ENCODE assay signal across 14 cellular contexts in the genomic region with DNA sequence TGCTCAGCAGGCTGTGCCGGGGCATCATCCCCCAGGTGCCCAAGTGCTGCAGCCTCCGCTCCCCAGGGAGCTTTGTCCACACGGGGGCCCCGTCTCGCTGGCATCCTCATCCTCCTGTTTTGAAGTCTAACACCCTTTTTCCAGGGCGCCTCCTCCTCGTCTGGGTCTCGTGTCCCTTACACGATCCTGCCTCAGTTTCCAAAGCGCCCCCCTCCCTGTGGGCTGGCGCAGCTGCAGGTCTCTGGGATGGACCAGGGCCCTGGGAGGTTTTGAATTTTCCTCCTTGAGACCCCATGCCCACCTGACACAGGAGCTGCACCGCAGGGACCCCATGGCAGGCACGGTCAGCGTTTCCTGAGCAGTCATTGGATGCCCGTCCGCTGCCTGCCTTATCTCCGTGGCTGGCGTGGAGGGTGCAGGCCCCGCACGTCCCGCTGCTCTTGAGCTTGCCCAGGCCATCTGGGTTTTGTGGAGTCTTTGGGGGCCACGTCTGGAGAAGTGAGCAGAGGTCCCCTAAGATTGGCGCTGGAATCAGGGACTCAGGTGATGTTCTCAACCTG.
"Had no signal": no experiment of that assay in that cellular context is flagged by ENCODE, and none has a peak within 500 bp of the region (broad histone marks: within the 10 kb centered on the region; RNA-seq: fewer than 3 reads in every experiment).

No MANE protein-coding gene starts in this region.

- H3K36me3 Mint-ChIP-seq: natural killer cell treated with Interleukin-12 subunit alpha and Interleukin-12 subunit beta and Interleukin-15 and Interleukin-18, amount 100 ng/mL, for 72 hours had no signal

- H3K4me1 Mint-ChIP-seq: mesothelial cell of epicardium had no signal

- H3K27me3 Mint-ChIP-seq: activated CD4-positive, alpha-beta T cell treated with anti-CD3 and anti-CD28 coated beads, Interleukin-2, amount 10 ng/mL, durations not matched to agents 7 days and 5 days; activated naive CD8-positive, alpha-beta T cell; natural killer cell treated with Interleukin-12 subunit alpha and Interleukin-12 subunit beta and Interleukin-15 and Interleukin-18, amount 100 ng/mL, for 72 hours had no signal

- H3K9me3 Mint-ChIP-seq: activated CD4-positive, alpha-beta T cell treated with anti-CD3 and anti-CD28 coated beads, Interleukin-2, amount 10 ng/mL, durations not matched to agents 7 days and 5 days; mesothelial cell of epicardium; natural killer cell treated with Interleukin-12 subunit alpha and Interleukin-12 subunit beta and Interleukin-15 and Interleukin-18, amount 100 ng/mL, for 72 hours had no signal

- ATAC-seq: activated CD4-positive, CD25-positive, alpha-beta regulatory T cell treated with anti-CD3 and anti-CD28 coated beads, Interleukin-2, amount 50 U/mL, for 24 hours; natural killer cell treated with Interleukin-12 subunit alpha and Interleukin-12 subunit beta and Interleukin-15 and Interleukin-18, amount 100 ng/mL, for 72 hours; stimulated activated naive CD8-positive, alpha-beta T cell treated with anti-CD3 and anti-CD28 coated beads, Interleukin-15, Interleukin-2, amounts not matched to agents 100 U/mL and 50 U/mL, for 24 hours had no signal

- H3K27ac Mint-ChIP-seq: activated naive CD8-positive, alpha-beta T cell; mesothelial cell of epicardium; natural killer cell treated with Interleukin-12 subunit alpha and Interleukin-12 subunit beta and Interleukin-15 and Interleukin-18, amount 100 ng/mL, for 72 hours had no signal

- H3K4me3 Mint-ChIP-seq: activated CD4-positive, alpha-beta T cell treated with anti-CD3 and anti-CD28 coated beads, Interleukin-2, amount 10 ng/mL, durations not matched to agents 7 days and 5 days; activated naive CD8-positive, alpha-beta T cell; mesothelial cell of epicardium; natural killer cell treated with Interleukin-12 subunit alpha and Interleukin-12 subunit beta and Interleukin-15 and Interleukin-18, amount 100 ng/mL, for 72 hours had no signal

- H3K9me3 ChIP-seq: tibial artery had no signal

- H3K27me3 ChIP-seq: cardiac muscle cell, tibial artery had no signal

- H3K4me1 ChIP-seq: tibial artery had no signal

- H3K27ac ChIP-seq: cardiac muscle cell, skin epidermis, tibial artery had no signal

- H3K4me3 ChIP-seq: cardiac muscle cell, lung, skin epidermis, tibial artery had no signal

- DNase-seq: activated CD4-positive, alpha-beta T cell treated with anti-CD3 and anti-CD28 coated beads, Interleukin-2, amount 10 ng/mL, durations not matched to agents 7 days and 5 days; activated gamma-delta T cell; head of caudate nucleus; nucleus accumbens; stimulated activated naive CD8-positive, alpha-beta T cell treated with anti-CD3 and anti-CD28 coated beads, Interleukin-15, Interleukin-2, amounts not matched to agents 100 U/mL and 50 U/mL, for 24 hours; substantia nigra; tibial artery had no signal
